ENCODE assay signal across 8 cellular contexts in genomic region chr17:82238562-82239201, GRCh38. TPM values are rescaled to one million over a fixed set of nuclear protein-coding genes. Genes with fewer than 3 reads are reported as not detected.
DNase-seq lines count a peak whose midpoint lies in the region; ATAC-seq and TF ChIP-seq lines count a peak whose summit lies in the region.

No MANE protein-coding gene starts in this region.

- no peaks in the 10 kb centered on the region for H3K27me3 Mint-ChIP-seq in Caco-2 (ENCODE audit: insufficient read depth, unreplicated experiment)

- peak; percentile 54 to 60 for ATAC-seq in upper lobe of left lung (ENCODE audit: low FRiP score in 2 of 2)

- H3K27me3 ChIP-seq in Caco-2 (replicated peaks; ENCODE audit: control insufficient read depth, insufficient read depth, low read length) (no peaks in the 10 kb centered on the region), upper lobe of left lung (no peaks in the 10 kb centered on the region)

- peaks cover 67% of the 10 kb centered on the region for H3K36me3 Mint-ChIP-seq in Caco-2 (ENCODE audit: insufficient read depth, unreplicated experiment)

- 19 to 32% methylated on average over 19 to 32 of the region's 33 CpGs for whole genome bisulfite sequencing in upper lobe of left lung, 2 donors

- TF ChIP-seq CTCF in Caco-2 (IDR thresholded peaks at IDR 0.05; ENCODE audit: insufficient read depth in 1 of 2, low read depth in 1 of 2, low read length in 1 of 2, severe bottlenecking in 1 of 2, unreplicated experiment in 1 of 2) (no peak), upper lobe of left lung (IDR thresholded peaks at IDR 0.05) (no peak)

- DNase-seq in Caco-2 (no peak), NCI-H2081 treated with DMSO at 0.1 percent for 48 hours (lab: John Stamatoyannopoulos, UW) (peak; percentile 16), epithelial cell of prostate (ENCODE audit: low read depth, low spot score) (peak; percentile 68), non-pigmented ciliary epithelial cell (ENCODE audit: low read depth) (peak; percentile 79), upper lobe of left lung (peak; percentile 92 to 95), germinal center (ENCODE audit: low spot score) (no peak), NCI-H345 (lab: John Stamatoyannopoulos, UW) (no peak)
- peak; percentile 79 for DNase-seq in activated CD8-positive, alpha-beta memory T cell treated with anti-CD3 and anti-CD28 coated beads, Interleukin-2, amount 50 U/mL, for 48 hours

- H3K9me3 ChIP-seq in Caco-2 = no peaks in the 10 kb centered on the region
- H3K9me3 ChIP-seq in upper lobe of left lung = no peaks in the 10 kb centered on the region

- H3K4me1 Mint-ChIP-seq in Caco-2 (ENCODE audit: low read depth, unreplicated experiment) = no peaks in the 10 kb centered on the region

- peak overlapping the region; percentile 91 for H3K27ac ChIP-seq in epithelial cell of prostate
- H3K27ac ChIP-seq in upper lobe of left lung = peak overlapping the region; percentile 71 to 87 (median 82)

- peaks cover 4% of the 10 kb centered on the region for H3K36me3 ChIP-seq in Caco-2 (ENCODE audit: control insufficient read depth, insufficient read depth, low read length)
- peaks cover 8 to 55% (median 26%) of the 10 kb centered on the region in 4 donors for H3K36me3 ChIP-seq in upper lobe of left lung

- H3K4me3 ChIP-seq in Caco-2 (ENCODE audit: low read depth, low read length) = no peak overlapping the region
- H3K4me3 ChIP-seq in upper lobe of left lung = peak overlapping the region in 2 of 4 donors; percentile 11 to 22

- CTCF ChIA-PET in Caco-2 (lab: Charles Lee) = no interaction called here

- POLR2A ChIA-PET in Caco-2 (lab: Charles Lee) = no interaction called here

- BruUV-seq in Caco-2 (replicated peaks; lab: Mats Ljungman, UMichigan) = no TSS peak

- H3K9me3 Mint-ChIP-seq in Caco-2 (ENCODE audit: unreplicated experiment) = no peaks in the 10 kb centered on the region

- no peak overlapping the region for H3K4me3 Mint-ChIP-seq in Caco-2 (ENCODE audit: unreplicated experiment)

- H3K27ac Mint-ChIP-seq in Caco-2 (ENCODE audit: unreplicated experiment) = peak overlapping the region; percentile 39

- peak in 2 of 4 donors; percentile 54 to 69 for TF ChIP-seq POLR2A in upper lobe of left lung (IDR thresholded peaks at IDR 0.05)

- no peak for TF ChIP-seq EP300 in upper lobe of left lung (IDR thresholded peaks at IDR 0.05)

- intact Hi-C loops in Caco-2 (cut with micrococcal nuclease; ENCODE audit: unreplicated experiment) = no loop called here

- H3K4me1 ChIP-seq in Caco-2 (peaks cover 25% of the 10 kb centered on the region), upper lobe of left lung (peaks cover 74 to 96% (median 89%) of the 10 kb centered on the region in 4 donors)

RNA-seq across cellular contexts. Expression of gene SLC16A3, which starts 9.8 kb away (rescaled TPM):
- total RNA-seq in Caco-2 (2022) = 13.1 and 13.7 TPM in 2 replicates
- total RNA-seq in upper lobe of left lung = 100 to 1,000 TPM in 3 of 6 donors, 10 to 100 TPM in 3; 33.5 to 134 (median 102) TPM

RNA-seq across cellular contexts. Expression of gene CCDC57, which starts 26.0 kb away (rescaled TPM):
- total RNA-seq in Caco-2 (2022) (31.0 and 32.2 TPM in 2 replicates), upper lobe of left lung (100 to 1,000 TPM in 2 of 6 donors, 10 to 100 TPM in 4; 52.9 to 204 (median 71.8) TPM)

RNA-seq across cellular contexts. Expression of gene CSNK1D, which starts 34.8 kb away (rescaled TPM):
- total RNA-seq in Caco-2 (2022) = 196 TPM in 2 replicates
- total RNA-seq in upper lobe of left lung = 100 to 1,000 TPM in 4 of 6 donors, 10 to 100 TPM in 2; 80.6 to 228 (median 152) TPM

Comparison
In these comparisons a context has a peak if more than half of its experiments do, and no peak if none do; other contexts are left out.
1. DNase-seq: peak in NCI-H2081 treated with DMSO at 0.1 percent for 48 hours (single experiment), activated CD8-positive, alpha-beta memory T cell treated with anti-CD3 and anti-CD28 coated beads, Interleukin-2, amount 50 U/mL, for 48 hours (single experiment), epithelial cell of prostate (single experiment), non-pigmented ciliary epithelial cell (single experiment) and upper lobe of left lung (2 of 2); none in Caco-2 (0 of 2), germinal center (single experiment) and NCI-H345 (single experiment).